Comparison of ENCODE assay signal across 8 cellular contexts in genomic region chr16:29664133-29664912, GRCh38. TPM values are rescaled to one million over a fixed set of nuclear protein-coding genes. Genes with fewer than 3 reads are reported as not detected.
DNase-seq lines count a peak whose midpoint lies in the region; ATAC-seq, FAIRE-seq and TF ChIP-seq lines count a peak whose summit lies in the region.

No MANE protein-coding gene starts in this region.

- peak; percentile 29 to 33 for DNase-seq in activated CD4-positive, alpha-beta T cell treated with anti-CD3 and anti-CD28 coated beads for 4 hours
- DNase-seq in esophagus squamous epithelium (lab: John Stamatoyannopoulos, UW) (no peak), GM12892 (ENCODE audit: insufficient read length) (no peak), amniotic stem cell (lab: John Stamatoyannopoulos, UW) (no peak), brain microvascular endothelial cell (no peak)
- peak; percentile 26 to 44 for DNase-seq in stimulated activated CD4-positive, alpha-beta T cell treated with anti-CD3 and anti-CD28 coated beads, Interleukin-4, amount 100 ng/mL, for 48 hours (ENCODE audit: low read depth in 2 of 2)

- CTCF ChIA-PET in HEK293 (lab: Yijun Ruan, JAX): no interaction called here

- no peak overlapping the region for H3K4me3 ChIP-seq in HEK293 (ENCODE audit: low read depth, low read length)
- H3K4me3 ChIP-seq in esophagus squamous epithelium: peak overlapping the region; percentile 4 to 53 (median 36)
- H3K4me3 ChIP-seq in brain microvascular endothelial cell (ENCODE audit: low read depth, low read length): no peak overlapping the region

- H3K27me3 ChIP-seq in esophagus squamous epithelium (peaks cover 0 to 4% (median 0%) of the 10 kb centered on the region in 4 donors), brain microvascular endothelial cell (replicated peaks) (no peaks in the 10 kb centered on the region)

- no peak for ATAC-seq in HG03469 (IDR thresholded peaks at IDR 0.05; ENCODE audit: unreplicated experiment)

- H3K4me1 ChIP-seq in HEK293 (ENCODE audit: control insufficient read depth, insufficient read depth, low read length) (no peaks in the 10 kb centered on the region), esophagus squamous epithelium (peaks cover 0 to 14% (median 0%) of the 10 kb centered on the region in 3 donors)

- H3K27ac ChIP-seq in HEK293 (ENCODE audit: extremely low read depth, low read depth, low read length) (no peak overlapping the region), esophagus squamous epithelium (peak overlapping the region in 3 of 4 donors; percentile 19 to 63 (median 42)), brain microvascular endothelial cell (no peak overlapping the region)

- no peaks in the 10 kb centered on the region for H3K36me3 ChIP-seq in HEK293 (ENCODE audit: control insufficient read depth in 2 of 2, insufficient read depth in 1 of 2, low read length in 2 of 2)
- H3K36me3 ChIP-seq in esophagus squamous epithelium: no peaks in the 10 kb centered on the region
- H3K36me3 ChIP-seq in brain microvascular endothelial cell (replicated peaks): no peaks in the 10 kb centered on the region

- WGBS in esophagus squamous epithelium, 2 donors: 58 to 70% methylated on average over 4 to 5 of the region's 33 CpGs

- H3K9me3 ChIP-seq in HEK293 (ENCODE audit: control insufficient read depth, insufficient read depth, low read depth, low read length) (no peaks in the 10 kb centered on the region), esophagus squamous epithelium (no peaks in the 10 kb centered on the region)

- POLR2A ChIA-PET in HEK293 (lab: Yijun Ruan, JAX): no interaction called here

- no peak for TF ChIP-seq POLR2A in esophagus squamous epithelium (IDR thresholded peaks at IDR 0.05)
- no peak for TF ChIP-seq POLR2A in GM12892 (IDR thresholded peaks at IDR 0.05; ENCODE audit: low read depth, low read length)

- intact Hi-C loops in esophagus squamous epithelium (cut with DNase I): no loop called here

- FAIRE-seq in GM12892 (lab: Jason Lieb, UNC): no peak

- in situ Hi-C loops in brain microvascular endothelial cell (cut with HindIII; ENCODE audit: low pct_ligation_motif_present, low sequenced_read_pairs): no loop called here

- TF ChIP-seq CTCF in HEK293 (tag by site-specific recombination; IDR thresholded peaks at IDR 0.05) (no peak), esophagus squamous epithelium (IDR thresholded peaks at IDR 0.05) (no peak), brain microvascular endothelial cell (IDR thresholded peaks at IDR 0.05; ENCODE audit: low read depth, low read length, missing control alignments) (no peak)

TF ChIP-seq in HEK293, 187 proteins besides CTCF, POLR2A, EP300 and RAD21:
- TF ChIP-seq, protein P1, sequence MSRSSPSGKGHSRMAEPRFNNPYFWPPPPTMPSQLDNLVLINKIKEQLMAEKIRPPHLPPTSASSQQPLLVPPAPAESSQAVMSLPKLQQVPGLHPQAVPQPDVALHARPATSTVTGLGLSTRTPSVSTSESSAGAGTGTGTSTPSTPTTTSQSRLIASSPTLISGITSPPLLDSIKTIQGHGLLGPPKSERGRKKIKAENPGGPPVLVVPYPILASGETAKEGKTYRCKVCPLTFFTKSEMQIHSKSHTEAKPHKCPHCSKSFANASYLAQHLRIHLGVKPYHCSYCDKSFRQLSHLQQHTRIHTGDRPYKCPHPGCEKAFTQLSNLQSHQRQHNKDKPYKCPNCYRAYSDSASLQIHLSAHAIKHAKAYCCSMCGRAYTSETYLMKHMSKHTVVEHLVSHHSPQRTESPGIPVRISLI (tag by site-specific recombination; IDR thresholded peaks at IDR 0.05): no peak
- TF ChIP-seq ZNF394 (tag by site-specific recombination; IDR thresholded peaks at IDR 0.05; ENCODE audit: borderline replicate concordance) (no peak), ZNF112 (tag by site-specific recombination; IDR thresholded peaks at IDR 0.05) (no peak), ZNF549 (tag by site-specific recombination; IDR thresholded peaks at IDR 0.05) (no peak), ZNF157 (tag by site-specific recombination; IDR thresholded peaks at IDR 0.05) (no peak), ZFHX2 (tag by site-specific recombination; conservative IDR thresholded peaks at IDR 0.05) (0 out of 2 replicates have a peak, but pooled peaks have one; percentile 16)
TF ChIP-seq in HEK293: peak in this region for 1.

RNA-seq across cellular contexts. Expression of gene SPN, which starts 1.3 kb away (rescaled TPM):
- 1 to 10 TPM; 1.3 to 4.2 (median 2.8) TPM for total RNA-seq in esophagus squamous epithelium
- 58.5 TPM for polyA plus RNA-seq in GM12892 (2012; ENCODE audit: missing spikeins)

RNA-seq across cellular contexts. Expression of gene QPRT, which starts 14.7 kb away (rescaled TPM):
- 1 to 10 TPM in 2 of 4 donors, under 1 TPM in 2; 0.40 to 3.6 (median 1.9) TPM for total RNA-seq in esophagus squamous epithelium
- polyA plus RNA-seq in GM12892 (2012; ENCODE audit: missing spikeins): 23.7 TPM

Comparison
In these comparisons a context has a peak if more than half of its experiments do, and no peak if none do; other contexts are left out.
1. H3K27ac ChIP-seq: peak in esophagus squamous epithelium (3 of 4); none in HEK293 (single experiment) and brain microvascular endothelial cell (single experiment).
2. H3K4me3 ChIP-seq: peak in esophagus squamous epithelium (4 of 4); none in HEK293 (single experiment) and brain microvascular endothelial cell (single experiment).
3. DNase-seq: peak in activated CD4-positive, alpha-beta T cell treated with anti-CD3 and anti-CD28 coated beads for 4 hours (2 of 2) and stimulated activated CD4-positive, alpha-beta T cell treated with anti-CD3 and anti-CD28 coated beads, Interleukin-4, amount 100 ng/mL, for 48 hours (2 of 2); none in esophagus squamous epithelium (single experiment), GM12892 (single experiment), amniotic stem cell (single experiment) and brain microvascular endothelial cell (single experiment).